9 cellular contexts compared by ENCODE assay signal in genomic region chr12:122917508-122918227, GRCh38. TPM values are rescaled to one million over a fixed set of nuclear protein-coding genes. Genes with fewer than 3 reads are reported as not detected.
DNase-seq lines count a peak whose midpoint lies in the region; ATAC-seq and TF ChIP-seq lines count a peak whose summit lies in the region.
"Had no signal": no experiment of that assay in that cellular context is flagged by ENCODE, and none has a peak within 500 bp of the region (broad histone marks: within the 10 kb centered on the region; RNA-seq: fewer than 3 reads in every experiment).

No MANE protein-coding gene starts in this region.

- no peak overlapping the region for H2BK120ac ChIP-seq in neuronal stem cell (ENCODE audit: low read depth, low read length)

- no peak overlapping the region for H3K9ac ChIP-seq in neuronal stem cell (ENCODE audit: low read depth, low read length, poor library complexity)

- H4K8ac ChIP-seq in neuronal stem cell (ENCODE audit: low read depth, low read length) = no peak overlapping the region

- POLR2A ChIA-PET in BJ (lab: Charles Lee) (no interaction called here), GM10248 (lab: Yijun Ruan, JAX) (no interaction called here)

- no peaks in the 10 kb centered on the region for H3K79me1 ChIP-seq in neuronal stem cell (ENCODE audit: low read depth, low read length)

- H2BK12ac ChIP-seq in neuronal stem cell (ENCODE audit: low read length) = no peak overlapping the region

- WGBS in neuronal stem cell (ENCODE audit: extremely low coverage in 2 of 2, insufficient read length in 2 of 2, insufficient replicate concordance in 1 of 2), 2 donors = no CpG with 5 or more reads among the region's 11 CpGs

- CTCF ChIA-PET in BJ (lab: Yijun Ruan, JAX) (interaction anchor here (0.8 kb wide), 1 partner anchor 11 kb away, joined by 3 read pairs; no protein-coding TSS in a partner anchor), GM10248 (lab: Yijun Ruan, JAX) (interaction anchor here (1.8 kb wide), 1 partner anchor 9 kb away, joined by 4 read pairs; no protein-coding TSS in a partner anchor)

- H3K27me3 ChIP-seq in BJ (ENCODE audit: control insufficient read depth, insufficient read depth, low read length) (no peaks in the 10 kb centered on the region), neuronal stem cell (ENCODE audit: control insufficient read depth in 3 of 3, insufficient read depth in 3 of 3, low read depth in 1 of 3, low read length in 3 of 3) (no peaks in the 10 kb centered on the region)

- no peak overlapping the region for H3K4ac ChIP-seq in neuronal stem cell (ENCODE audit: low read length)

- H3K18ac ChIP-seq in neuronal stem cell (ENCODE audit: low read length) = peak overlapping the region; percentile 30

- no peaks in the 10 kb centered on the region; the same call in 1 of the 2 replicates for H3K36me3 ChIP-seq in BJ (ENCODE audit: control insufficient read depth, insufficient read depth, low read length)
- H3K36me3 ChIP-seq in neuronal stem cell (replicated peaks in 1 of 2; ENCODE audit: control insufficient read depth in 2 of 2, insufficient read depth in 2 of 2, low read length in 2 of 2) = no peaks in the 10 kb centered on the region

- H3K4me2 ChIP-seq in neuronal stem cell (ENCODE audit: insufficient read depth, low read length, poor library complexity, severe bottlenecking) = no peak overlapping the region

- no peak for ATAC-seq in GM21723 (IDR thresholded peaks at IDR 0.05; ENCODE audit: unreplicated experiment)
- ATAC-seq in GM18909 (IDR thresholded peaks at IDR 0.05; ENCODE audit: poor library complexity, unreplicated experiment) = no peak

- no peak overlapping the region for H3K23ac ChIP-seq in neuronal stem cell (ENCODE audit: low read depth, low read length, poor library complexity)

- peak overlapping the region; percentile 48 for H2AFZ ChIP-seq in neuronal stem cell (ENCODE audit: low read length)

- no peak overlapping the region for H2BK15ac ChIP-seq in neuronal stem cell (ENCODE audit: low read length)

- no peak for TF ChIP-seq CTCF in BJ (IDR thresholded peaks at IDR 0.05; ENCODE audit: insufficient read depth, low read depth, low read length)
- no peak for TF ChIP-seq CTCF in fibroblast of the aortic adventitia (IDR thresholded peaks at IDR 0.05; ENCODE audit: insufficient read depth, low read length)
- no peak for TF ChIP-seq CTCF in GM10248 (IDR thresholded peaks at IDR 0.05; ENCODE audit: control extremely low read depth, extremely low read depth, low read depth, missing control alignments)

- H3K9me3 ChIP-seq in neuronal stem cell (replicated peaks in 1 of 2; ENCODE audit: control insufficient read depth in 2 of 2, insufficient read depth in 1 of 2, low read depth in 1 of 2, low read length in 2 of 2) = no peaks in the 10 kb centered on the region

- no peak overlapping the region for H2BK5ac ChIP-seq in neuronal stem cell (ENCODE audit: low read length)

- no peak overlapping the region for H3K27ac ChIP-seq in neuronal stem cell (replicated peaks; ENCODE audit: low read length)

- H4K91ac ChIP-seq in neuronal stem cell (ENCODE audit: low read depth, low read length, poor library complexity) = no peak overlapping the region

- H2AK5ac ChIP-seq in neuronal stem cell (ENCODE audit: low read depth, low read length) = no peak overlapping the region

- DNase-seq in BJ (ENCODE audit: low read depth) = peak; percentile 35
- peak; percentile 98 for DNase-seq in RPMI7951 (ENCODE audit: low read depth)
- DNase-seq in fibroblast of the aortic adventitia (ENCODE audit: low read depth) = peak; percentile 81
- no peak for DNase-seq in neuronal stem cell (ENCODE audit: low spot score)
- no peak for DNase-seq in DMS153 treated with DMSO at 0.1 percent for 48 hours (lab: John Stamatoyannopoulos, UW; ENCODE audit: unreplicated experiment)
- DNase-seq in GM10248 (ENCODE audit: extremely low spot score) = no peak
- DNase-seq: DND-41 had no signal

- H3K4me3 ChIP-seq in BJ (ENCODE audit: low read depth, low read length) (no peak overlapping the region), fibroblast of the aortic adventitia (ENCODE audit: low read depth, low read length) (no peak overlapping the region), neuronal stem cell (ENCODE audit: low read length in 2 of 2) (no peak overlapping the region)

- H3K4me1 ChIP-seq in neuronal stem cell (ENCODE audit: control insufficient read depth in 2 of 2, insufficient read depth in 1 of 2, low read depth in 1 of 2, low read length in 2 of 2) = peaks cover 0 to 1% of the 10 kb centered on the region in 2 donors

- no peak overlapping the region for H3K14ac ChIP-seq in neuronal stem cell (ENCODE audit: low read length)

RNA-seq across cellular contexts. Expression of gene VPS37B, which starts 21.7 kb away (rescaled TPM):
- polyA plus RNA-seq in BJ (2011; rRNA removed) = 17.0 and 18.1 TPM in 2 replicates
- polyA minus RNA-seq in BJ (2011; rRNA and poly(A)+ RNA removed) = 11.3 and 11.4 TPM in 2 replicates
- total RNA-seq in RPMI7951 (2014; rRNA removed; shearing (Covaris generic)) = 35.8 and 56.9 TPM in 2 replicates
- total RNA-seq in fibroblast of the aortic adventitia (ENCODE audit: low replicate concordance) = 12.5 and 17.8 TPM in 2 replicates
- 26.4 TPM for polyA plus RNA-seq in neuronal stem cell (2013, experiment 1 of 2)
- polyA plus RNA-seq in neuronal stem cell (2013, experiment 2 of 2) = 26.7 TPM

RNA-seq across cellular contexts. Expression of gene ABCB9, which starts 48.6 kb away (rescaled TPM):
- polyA plus RNA-seq in BJ (2011; rRNA removed) = 3.9 and 6.1 TPM in 2 replicates
- 8.0 and 8.9 TPM in 2 replicates for polyA minus RNA-seq in BJ (2011; rRNA and poly(A)+ RNA removed)
- total RNA-seq in RPMI7951 (2014; rRNA removed; shearing (Covaris generic)) = 7.0 and 10.9 TPM in 2 replicates
- 4.4 and 10.3 TPM in 2 replicates for total RNA-seq in fibroblast of the aortic adventitia (ENCODE audit: low replicate concordance)
- polyA plus RNA-seq in neuronal stem cell (2013, experiment 1 of 2) = 2.0 TPM
- 1.5 TPM for polyA plus RNA-seq in neuronal stem cell (2013, experiment 2 of 2)

RNA-seq across cellular contexts. Expression of gene OGFOD2, which starts 57.4 kb away (rescaled TPM):
- polyA plus RNA-seq in BJ (2011; rRNA removed) = 7.4 and 10.8 TPM in 2 replicates
- 4.8 and 7.4 TPM in 2 replicates for polyA minus RNA-seq in BJ (2011; rRNA and poly(A)+ RNA removed)
- 5.7 and 8.4 TPM in 2 replicates for total RNA-seq in RPMI7951 (2014; rRNA removed; shearing (Covaris generic))
- 10.3 and 21.4 TPM in 2 replicates for total RNA-seq in fibroblast of the aortic adventitia (ENCODE audit: low replicate concordance)
- polyA plus RNA-seq in neuronal stem cell (2013, experiment 1 of 2) = 6.9 TPM
- 5.5 TPM for polyA plus RNA-seq in neuronal stem cell (2013, experiment 2 of 2)

Comparison
In these comparisons a context has a peak if more than half of its experiments do, and no peak if none do; other contexts are left out.
1. DNase-seq: peak in BJ (single experiment), RPMI7951 (single experiment) and fibroblast of the aortic adventitia (single experiment); none in neuronal stem cell (single experiment), DMS153 treated with DMSO at 0.1 percent for 48 hours (single experiment) and GM10248 (single experiment).